In the genomic region with DNA sequence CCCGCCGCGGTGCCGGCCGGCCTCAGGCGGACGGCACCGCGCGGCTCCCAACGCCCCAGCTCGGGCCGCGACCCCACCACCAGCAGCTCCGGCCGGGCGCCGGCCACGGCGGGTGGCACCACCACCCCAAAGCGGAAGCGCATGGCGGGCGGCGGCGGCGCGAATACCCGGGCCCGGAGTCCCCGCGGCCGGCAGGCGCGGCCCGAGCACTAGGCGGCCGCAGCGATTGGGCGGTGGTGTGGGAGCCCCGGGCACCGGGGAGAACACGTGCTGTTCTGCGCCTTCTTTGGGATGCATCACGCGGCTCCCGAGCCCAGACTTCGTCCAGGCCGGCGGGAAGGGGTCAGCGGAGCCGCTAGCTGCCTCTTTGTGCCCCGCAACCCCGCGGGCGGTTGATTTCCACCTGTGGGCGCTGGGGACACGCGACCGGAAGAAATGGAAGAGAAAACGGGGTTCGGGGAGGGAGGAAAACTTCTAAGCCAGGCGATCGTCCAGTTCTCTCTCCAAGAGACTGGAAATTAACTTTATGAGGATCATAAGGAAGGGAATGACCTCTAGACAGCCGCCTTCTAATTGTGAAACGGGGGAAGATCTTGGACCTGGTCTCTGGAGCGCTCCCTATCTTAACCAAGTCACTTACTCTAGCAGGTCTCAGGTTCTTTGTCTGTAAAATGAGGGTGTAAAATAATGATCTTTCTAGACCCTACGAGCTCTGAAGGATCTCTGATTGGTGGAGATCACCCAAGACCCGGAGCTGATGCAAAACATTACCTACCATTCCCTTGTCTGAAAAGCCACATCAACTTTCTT, we compare ENCODE assay signal across 8 cellular contexts. TPM values are rescaled to one million over a fixed set of nuclear protein-coding genes. Genes with fewer than 3 reads are reported as not detected.
DNase-seq lines count a peak whose midpoint lies in the region; ATAC-seq and TF ChIP-seq lines count a peak whose summit lies in the region.

Gene EPM2A (minus strand): TSS at position 165 of the 810 bp plus-strand sequence. CDS start 22 bp downstream, at position 143.

- peak within 1 kb of the TSS; percentile 68 for H3K4me3 ChIP-seq in lower leg skin (ENCODE audit: low read depth, poor library complexity, severe bottlenecking)

- no peak for TF ChIP-seq CTCF in lower leg skin (IDR thresholded peaks at IDR 0.05)

- in situ Hi-C loops in GM18951 (cut with MboI; ENCODE audit: low sequenced_read_pairs, unreplicated experiment): no loop called here

- TF ChIP-seq POLR2A in GM18951 (IDR thresholded peaks at IDR 0.05; ENCODE audit: extremely low read depth, insufficient read depth, insufficient read length) (peak; percentile 89), lower leg skin (IDR thresholded peaks at IDR 0.05) (no peak)

- ATAC-seq in HG03159 (IDR thresholded peaks at IDR 0.05; ENCODE audit: unreplicated experiment): peak; percentile 76

- intact Hi-C loops in lower leg skin (cut with DNase I; ENCODE audit: low total_unique reads): no loop called here

- DNase-seq in Ammon's horn (ENCODE audit: low spot score) (peak; percentile 79), NCI-H510A treated with DMSO at 0.1 percent for 48 hours (lab: John Stamatoyannopoulos, UW) (peak; percentile 52), dermis microvascular lymphatic vessel endothelial cell (ENCODE audit: low read depth in 2 of 2) (peak; percentile 43 to 89), lower leg skin (ENCODE audit: low spot score in 2 of 2) (peak; percentile 55 to 95)
- DNase-seq in activated CD4-positive, alpha-beta T cell treated with anti-CD3 and anti-CD28 coated beads, Interleukin-2, amount 50 U/mL, for 1 hour: peak; percentile 35
- peak; percentile 13 to 42 (median 15) for DNase-seq in stimulated activated CD4-positive, alpha-beta T cell treated with anti-CD3 and anti-CD28 coated beads, TNF-alpha, amount 100 ng/mL, for 1 hour (ENCODE audit: low read depth in 3 of 3, low spot score in 1 of 3)

- WGBS in lower leg skin, 2 donors: 1% methylated on average over 19 to 31 of the region's 69 CpGs

RNA-seq across cellular contexts. Expression of gene EPM2A, which starts in this region (rescaled TPM):
- total RNA-seq in dermis microvascular lymphatic vessel endothelial cell (5.6 and 5.9 TPM in 2 replicates), lower leg skin (10 to 100 TPM in 1 of 4 donors, 1 to 10 TPM in 3; 1.5 to 15.0 (median 7.1) TPM)

Comparison
In these comparisons a context has a peak if more than half of its experiments do, and no peak if none do; other contexts are left out.
1. Peak in every context shown above with its lines: DNase-seq, ATAC-seq and H3K4me3 ChIP-seq.
2. DNase-seq: peak in every context shown above with its lines; median percentile 79 in Ammon's horn; 75 in lower leg skin; 66 in dermis microvascular lymphatic vessel endothelial cell; 52 in NCI-H510A treated with DMSO at 0.1 percent for 48 hours; 35 in activated CD4-positive, alpha-beta T cell treated with anti-CD3 and anti-CD28 coated beads, Interleukin-2, amount 50 U/mL, for 1 hour; 15 in stimulated activated CD4-positive, alpha-beta T cell treated with anti-CD3 and anti-CD28 coated beads, TNF-alpha, amount 100 ng/mL, for 1 hour.